Comparison of ENCODE assay signal across 10 cellular contexts in genomic region chr15:99443056-99443756, GRCh38.
DNase-seq lines count a peak whose midpoint lies in the region; ATAC-seq and TF ChIP-seq lines count a peak whose summit lies in the region.
"Had no signal": no experiment of that assay in that cellular context is flagged by ENCODE, and none has a peak within 500 bp of the region (broad histone marks: within the 10 kb centered on the region; RNA-seq: fewer than 3 reads in every experiment).

No MANE protein-coding gene starts in this region.

- H3K9me3 ChIP-seq in breast epithelium (no peaks in the 10 kb centered on the region), lung (ENCODE audit: control insufficient read depth in 2 of 2, insufficient read depth in 1 of 2, low read length in 1 of 2) (no peaks in the 10 kb centered on the region), subcutaneous abdominal adipose tissue (ENCODE audit: control insufficient read depth in 5 of 5, low read length in 5 of 5) (no peaks in the 10 kb centered on the region)

- no peak for TF ChIP-seq POLR2A in breast epithelium (IDR thresholded peaks at IDR 0.05)

- no peak for TF ChIP-seq CTCF in breast epithelium (IDR thresholded peaks at IDR 0.05)
- TF ChIP-seq CTCF in lung (IDR thresholded peaks at IDR 0.05; ENCODE audit: control extremely low read depth, extremely low read depth) = no peak

- no peak overlapping the region for H3K4me3 Mint-ChIP-seq in activated CD4-positive, alpha-beta T cell treated with anti-CD3 and anti-CD28 coated beads for 36 hours

- CTCF ChIA-PET in activated CD4-positive, alpha-beta T cell treated with anti-CD3 and anti-CD28 coated beads for 36 hours (lab: Charles Lee) = interaction anchor here (0.5 to 0.9 kb wide), 2 partner anchors 313 to 314 kb away, joined by 3 to 4 read pairs; no protein-coding TSS in a partner anchor

- DNase-seq in activated CD4-positive, alpha-beta T cell treated with anti-CD3 and anti-CD28 coated beads for 36 hours = no peak
- DNase-seq in activated CD4-positive, alpha-beta T cell treated with anti-CD3 and anti-CD28 coated beads, Interleukin-2, amount 50 U/mL, for 1 hour = no peak
- peak in 1 of 2 donors; percentile 16 for DNase-seq in breast epithelium (ENCODE audit: low spot score in 2 of 2)
- DNase-seq in lung (ENCODE audit: low spot score) = peak; percentile 27
- DNase-seq in SK-N-DZ (ENCODE audit: low spot score) = no peak
- no peak for DNase-seq in NCI-H2029 treated with DMSO at 0.1 percent for 48 hours (lab: John Stamatoyannopoulos, UW)
- DNase-seq: GDM1 had no signal

- no peaks in the 10 kb centered on the region for H3K36me3 Mint-ChIP-seq in activated CD4-positive, alpha-beta T cell treated with anti-CD3 and anti-CD28 coated beads for 36 hours (ENCODE audit: low read depth)
- H3K36me3 Mint-ChIP-seq: activated naive CD4-positive, alpha-beta T cell treated with anti-CD3 and anti-CD28 coated beads, Interleukin-2, amount 50 U/mL, for 72 hours had no signal

- H3K36me3 ChIP-seq in breast epithelium = no peaks in the 10 kb centered on the region
- H3K36me3 ChIP-seq in lung (ENCODE audit: control insufficient read depth in 2 of 2, insufficient read depth in 2 of 2, low read length in 2 of 2) = no peaks in the 10 kb centered on the region
- H3K36me3 ChIP-seq in subcutaneous abdominal adipose tissue (ENCODE audit: control insufficient read depth in 5 of 5, insufficient read depth in 5 of 5, low read length in 5 of 5) = no peaks in the 10 kb centered on the region

- no peak for ATAC-seq in activated CD4-positive, alpha-beta T cell treated with anti-CD3 and anti-CD28 coated beads for 36 hours
- ATAC-seq in lung (ENCODE audit: insufficient read depth, low FRiP score) (no peak), HG03432 (IDR thresholded peaks at IDR 0.05; ENCODE audit: unreplicated experiment) (no peak)

- peak overlapping the region; percentile 3 for H3K27ac Mint-ChIP-seq in activated CD4-positive, alpha-beta T cell treated with anti-CD3 and anti-CD28 coated beads for 36 hours

- H3K4me1 ChIP-seq in breast epithelium = peaks cover 5 to 14% of the 10 kb centered on the region in 2 donors
- peaks cover 13 to 15% of the 10 kb centered on the region in 2 donors for H3K4me1 ChIP-seq in lung (ENCODE audit: control insufficient read depth in 2 of 2, insufficient read depth in 2 of 2, low read length in 2 of 2)
- H3K4me1 ChIP-seq in subcutaneous abdominal adipose tissue (ENCODE audit: control insufficient read depth in 5 of 5, insufficient read depth in 5 of 5, low read length in 5 of 5) = peaks cover 3 to 46% (median 35%) of the 10 kb centered on the region in 5 donors

- intact Hi-C loops in activated CD4-positive, alpha-beta T cell treated with anti-CD3 and anti-CD28 coated beads for 36 hours (cut with DNase I, micrococcal nuclease) = loop anchor here in 1 of 2 experiments (2.0 kb wide), 2 partner anchors 18 to 62 kb away; no protein-coding TSS in a partner anchor
- intact Hi-C loops in breast epithelium (cut with DNase I; ENCODE audit: low total_unique reads) = no loop called here

- no peaks in the 10 kb centered on the region for H3K9me3 Mint-ChIP-seq in activated CD4-positive, alpha-beta T cell treated with anti-CD3 and anti-CD28 coated beads for 36 hours (ENCODE audit: low read depth)
- H3K9me3 Mint-ChIP-seq: activated naive CD4-positive, alpha-beta T cell treated with anti-CD3 and anti-CD28 coated beads, Interleukin-2, amount 50 U/mL, for 72 hours had no signal

- peaks cover 57% of the 10 kb centered on the region for H3K4me1 Mint-ChIP-seq in activated CD4-positive, alpha-beta T cell treated with anti-CD3 and anti-CD28 coated beads for 36 hours

- H3K27me3 ChIP-seq in breast epithelium (no peaks in the 10 kb centered on the region), lung (ENCODE audit: control insufficient read depth, insufficient read depth) (no peaks in the 10 kb centered on the region), subcutaneous abdominal adipose tissue (ENCODE audit: control insufficient read depth in 5 of 5, insufficient read depth in 4 of 5, low read length in 5 of 5) (no peaks in the 10 kb centered on the region)

- H3K27me3 Mint-ChIP-seq in activated CD4-positive, alpha-beta T cell treated with anti-CD3 and anti-CD28 coated beads for 36 hours = no peaks in the 10 kb centered on the region

- POLR2A ChIA-PET in activated CD4-positive, alpha-beta T cell treated with anti-CD3 and anti-CD28 coated beads for 36 hours (lab: Charles Lee) = no interaction called here

- peak overlapping the region in 3 of 5 donors; percentile 28 to 39 (median 34) for H3K9ac ChIP-seq in subcutaneous abdominal adipose tissue (ENCODE audit: low read length in 5 of 5)

- WGBS in lung, 2 donors = 73 to 85% methylated on average over 10 of the region's 10 CpGs

- peak overlapping the region; percentile 54 to 70 for H3K27ac ChIP-seq in breast epithelium
- peak overlapping the region; percentile 79 to 93 for H3K27ac ChIP-seq in lung (ENCODE audit: low read depth in 1 of 2, low read length in 1 of 2)
- H3K27ac ChIP-seq in subcutaneous abdominal adipose tissue (ENCODE audit: low read depth, low read length) = peak overlapping the region; percentile 76

- H3K4me3 ChIP-seq in breast epithelium = peak overlapping the region in 1 of 3 donors; percentile 35
- H3K4me3 ChIP-seq in lung = no peak overlapping the region
- H3K4me3 ChIP-seq in subcutaneous abdominal adipose tissue (ENCODE audit: low read depth in 1 of 5, low read length in 5 of 5) = peak overlapping the region; percentile 5 to 49 (median 27)
